1 cellular context compared by ENCODE assay signal in the genomic region with DNA sequence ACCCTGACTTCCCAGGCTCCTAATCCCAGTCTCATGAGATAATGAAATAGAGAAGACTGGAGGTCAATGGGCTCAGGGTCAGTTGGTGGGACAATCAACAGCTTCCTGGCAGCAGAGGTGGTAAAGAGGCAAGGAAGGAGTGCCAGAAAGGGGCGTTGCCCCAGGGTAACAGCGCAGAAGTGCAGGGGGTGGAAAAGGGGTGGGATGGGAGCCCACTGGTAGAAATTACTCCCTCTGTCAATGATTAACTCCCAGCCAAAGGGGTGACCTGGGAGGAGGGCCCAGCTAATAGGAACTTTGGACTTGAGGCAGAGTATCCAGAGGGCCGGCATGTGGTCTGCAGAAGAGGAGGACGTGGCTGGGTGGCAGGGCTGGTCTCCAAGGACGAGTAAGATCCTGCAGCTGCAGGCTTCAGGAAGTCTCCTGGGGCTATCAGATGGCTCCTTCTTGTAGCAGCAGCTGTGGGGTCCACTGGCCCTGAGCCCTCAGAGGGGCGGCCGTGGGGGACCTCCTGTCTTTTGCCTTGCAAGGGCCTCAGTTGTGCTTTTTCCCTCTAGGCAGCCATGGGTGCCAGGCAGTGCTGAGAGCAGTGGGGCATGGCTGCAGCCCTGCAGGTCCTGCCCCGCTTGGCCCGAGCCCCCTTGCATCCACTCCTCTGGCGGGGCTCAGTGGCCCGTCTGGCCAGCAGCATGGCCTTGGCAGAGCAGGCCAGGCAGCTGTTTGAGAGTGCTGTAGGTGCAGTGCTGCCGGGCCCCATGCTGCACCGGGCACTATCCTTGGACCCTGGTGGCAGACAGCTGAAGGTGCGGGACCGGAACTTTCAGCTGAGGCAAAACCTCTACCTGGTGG.
TF ChIP-seq lines count a peak whose summit lies in the region.

No MANE protein-coding gene starts in this region.

TF ChIP-seq in HepG2, 621 proteins besides CTCF, POLR2A, EP300 and RAD21 (continued from another document and continues in another):
- TF ChIP-seq, protein P1, sequence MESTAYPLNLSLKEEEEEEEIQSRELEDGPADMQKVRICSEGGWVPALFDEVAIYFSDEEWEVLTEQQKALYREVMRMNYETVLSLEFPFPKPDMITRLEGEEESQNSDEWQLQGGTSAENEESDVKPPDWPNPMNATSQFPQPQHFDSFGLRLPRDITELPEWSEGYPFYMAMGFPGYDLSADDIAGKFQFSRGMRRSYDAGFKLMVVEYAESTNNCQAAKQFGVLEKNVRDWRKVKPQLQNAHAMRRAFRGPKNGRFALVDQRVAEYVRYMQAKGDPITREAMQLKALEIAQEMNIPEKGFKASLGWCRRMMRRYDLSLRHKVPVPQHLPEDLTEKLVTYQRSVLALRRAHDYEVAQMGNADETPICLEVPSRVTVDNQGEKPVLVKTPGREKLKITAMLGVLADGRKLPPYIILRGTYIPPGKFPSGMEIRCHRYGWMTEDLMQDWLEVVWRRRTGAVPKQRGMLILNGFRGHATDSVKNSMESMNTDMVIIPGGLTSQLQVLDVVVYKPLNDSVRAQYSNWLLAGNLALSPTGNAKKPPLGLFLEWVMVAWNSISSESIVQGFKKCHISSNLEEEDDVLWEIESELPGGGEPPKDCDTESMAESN (CRISPR knock-in tag; conservative IDR thresholded peaks at IDR 0.05) = peak; percentile 67; the same call in 1 of the 2 replicates
- TF ChIP-seq ZNF558 (CRISPR knock-in tag; IDR thresholded peaks at IDR 0.05; ENCODE audit: borderline replicate concordance) (peak; percentile 92; the same call in 1 of the 2 replicates), ZNF138 (CRISPR knock-in tag; IDR thresholded peaks at IDR 0.05; ENCODE audit: low read depth) (no peak), HOXA7 (CRISPR knock-in tag; IDR thresholded peaks at IDR 0.05) (no peak), NFYB (CRISPR knock-in tag; IDR thresholded peaks at IDR 0.05) (peak; percentile 42; the same call in 1 of the 2 replicates), KLF9 (CRISPR knock-in tag; IDR thresholded peaks at IDR 0.05; ENCODE audit: low read depth) (peak; percentile 38; the same call in 1 of the 2 replicates), ZNF10 (CRISPR knock-in tag; IDR thresholded peaks at IDR 0.05; ENCODE audit: borderline replicate concordance, low read depth) (no peak), ZBTB42 (CRISPR knock-in tag; IDR thresholded peaks at IDR 0.05) (no peak), DMAP1 (CRISPR knock-in tag; IDR thresholded peaks at IDR 0.05) (peak; percentile 96), MXD4 (CRISPR knock-in tag; IDR thresholded peaks at IDR 0.05) (peak; percentile 83), ZNF563 (CRISPR knock-in tag; IDR thresholded peaks at IDR 0.05) (peak; percentile 41; the same call in 1 of the 2 replicates), MED1 (CRISPR knock-in tag; IDR thresholded peaks at IDR 0.05) (peak; percentile 76), HNF4A (CRISPR knock-in tag; IDR thresholded peaks at IDR 0.05) (peak; percentile 92), CAMTA2 (CRISPR knock-in tag; IDR thresholded peaks at IDR 0.05; ENCODE audit: borderline replicate concordance) (0 out of 2 replicates have a peak, but pooled peaks have one; percentile 48), SP4 (CRISPR knock-in tag; IDR thresholded peaks at IDR 0.05) (peak; percentile 44; the same call in 1 of the 2 replicates), ARID2 (CRISPR knock-in tag; IDR thresholded peaks at IDR 0.05; ENCODE audit: borderline replicate concordance) (no peak), KDM2A (CRISPR knock-in tag; IDR thresholded peaks at IDR 0.05; ENCODE audit: borderline replicate concordance, low read depth) (peak; percentile 77), PLRG1 (conservative IDR thresholded peaks at IDR 0.05) (no peak), ZMYM4 (CRISPR knock-in tag; IDR thresholded peaks at IDR 0.05) (peak; percentile 65), SRF (IDR thresholded peaks at IDR 0.05; ENCODE audit: low read depth, low read length) (no peak), STAG1 (CRISPR knock-in tag; IDR thresholded peaks at IDR 0.05) (no peak), KDM1A (CRISPR knock-in tag; IDR thresholded peaks at IDR 0.05) (no peak), NCOA1 (CRISPR knock-in tag; IDR thresholded peaks at IDR 0.05) (0 out of 2 replicates have a peak, but pooled peaks have one; percentile 60), TOPORS (CRISPR knock-in tag; IDR thresholded peaks at IDR 0.05) (peak; percentile 21; the same call in 1 of the 2 replicates), PCBP1 (IDR thresholded peaks at IDR 0.05; ENCODE audit: borderline replicate concordance, low read depth, low read length) (no peak), SOX5 (CRISPR knock-in tag; IDR thresholded peaks at IDR 0.05; ENCODE audit: borderline replicate concordance) (peak; percentile 86), ZNF143 (CRISPR knock-in tag; IDR thresholded peaks at IDR 0.05) (peak; percentile 3), KDM3A (CRISPR knock-in tag; IDR thresholded peaks at IDR 0.05; ENCODE audit: low read depth) (peak; percentile 43; the same call in 1 of the 2 replicates), ZNF589 (CRISPR knock-in tag; conservative IDR thresholded peaks at IDR 0.05) (no peak), HMG20A (CRISPR knock-in tag; IDR thresholded peaks at IDR 0.05; ENCODE audit: borderline replicate concordance) (no peak; the same call in 1 of the 2 replicates), ZNF367 (CRISPR knock-in tag; IDR thresholded peaks at IDR 0.05; ENCODE audit: borderline replicate concordance) (no peak), NCOA2 (CRISPR knock-in tag; IDR thresholded peaks at IDR 0.05) (peak; percentile 49), CBX2 (IDR thresholded peaks at IDR 0.05; ENCODE audit: low read depth, low read length) (no peak), CBX2 (CRISPR knock-in tag; IDR thresholded peaks at IDR 0.05; ENCODE audit: low read depth) (no peak), RBM22 (optimal IDR thresholded peaks at IDR 0.05; ENCODE audit: low read length) (no peak), ZNF83 (CRISPR knock-in tag; IDR thresholded peaks at IDR 0.05; ENCODE audit: borderline replicate concordance) (peak; percentile 72; the same call in 1 of the 2 replicates), ZNF713 (CRISPR knock-in tag; IDR thresholded peaks at IDR 0.05) (no peak), TEAD3 (CRISPR knock-in tag; optimal IDR thresholded peaks at IDR 0.05; ENCODE audit: borderline replicate concordance) (peak; percentile 76), ZBTB7B (CRISPR knock-in tag; IDR thresholded peaks at IDR 0.05) (no peak; the same call in 1 of the 2 replicates), REXO4 (CRISPR knock-in tag; IDR thresholded peaks at IDR 0.05; ENCODE audit: borderline replicate concordance) (no peak)
- TF ChIP-seq, protein P2, sequence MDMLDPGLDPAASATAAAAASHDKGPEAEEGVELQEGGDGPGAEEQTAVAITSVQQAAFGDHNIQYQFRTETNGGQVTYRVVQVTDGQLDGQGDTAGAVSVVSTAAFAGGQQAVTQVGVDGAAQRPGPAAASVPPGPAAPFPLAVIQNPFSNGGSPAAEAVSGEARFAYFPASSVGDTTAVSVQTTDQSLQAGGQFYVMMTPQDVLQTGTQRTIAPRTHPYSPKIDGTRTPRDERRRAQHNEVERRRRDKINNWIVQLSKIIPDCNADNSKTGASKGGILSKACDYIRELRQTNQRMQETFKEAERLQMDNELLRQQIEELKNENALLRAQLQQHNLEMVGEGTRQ (IDR thresholded peaks at IDR 0.05; ENCODE audit: low read depth, low read length) = no peak
- TF ChIP-seq, protein P2 (CRISPR knock-in tag; IDR thresholded peaks at IDR 0.05; ENCODE audit: borderline replicate concordance) = no peak
- TF ChIP-seq, protein P3, sequence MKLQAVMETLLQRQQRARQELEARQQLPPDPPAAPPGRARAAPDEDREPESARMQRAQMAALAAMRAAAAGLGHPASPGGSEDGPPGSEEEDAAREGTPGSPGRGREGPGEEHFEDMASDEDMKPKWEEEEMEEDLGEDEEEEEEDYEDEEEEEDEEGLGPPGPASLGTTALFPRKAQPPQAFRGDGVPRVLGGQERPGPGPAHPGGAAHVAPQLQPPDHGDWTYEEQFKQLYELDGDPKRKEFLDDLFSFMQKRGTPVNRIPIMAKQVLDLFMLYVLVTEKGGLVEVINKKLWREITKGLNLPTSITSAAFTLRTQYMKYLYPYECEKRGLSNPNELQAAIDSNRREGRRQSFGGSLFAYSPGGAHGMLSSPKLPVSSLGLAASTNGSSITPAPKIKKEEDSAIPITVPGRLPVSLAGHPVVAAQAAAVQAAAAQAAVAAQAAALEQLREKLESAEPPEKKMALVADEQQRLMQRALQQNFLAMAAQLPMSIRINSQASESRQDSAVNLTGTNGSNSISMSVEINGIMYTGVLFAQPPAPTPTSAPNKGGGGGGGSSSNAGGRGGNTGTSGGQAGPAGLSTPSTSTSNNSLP (IDR thresholded peaks at IDR 0.05; ENCODE audit: low read depth, low read length) = peak; percentile 9; the same call in 1 of the 2 replicates
- TF ChIP-seq, protein P4, sequence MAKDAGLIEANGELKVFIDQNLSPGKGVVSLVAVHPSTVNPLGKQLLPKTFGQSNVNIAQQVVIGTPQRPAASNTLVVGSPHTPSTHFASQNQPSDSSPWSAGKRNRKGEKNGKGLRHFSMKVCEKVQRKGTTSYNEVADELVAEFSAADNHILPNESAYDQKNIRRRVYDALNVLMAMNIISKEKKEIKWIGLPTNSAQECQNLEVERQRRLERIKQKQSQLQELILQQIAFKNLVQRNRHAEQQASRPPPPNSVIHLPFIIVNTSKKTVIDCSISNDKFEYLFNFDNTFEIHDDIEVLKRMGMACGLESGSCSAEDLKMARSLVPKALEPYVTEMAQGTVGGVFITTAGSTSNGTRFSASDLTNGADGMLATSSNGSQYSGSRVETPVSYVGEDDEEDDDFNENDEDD (CRISPR knock-in tag; IDR thresholded peaks at IDR 0.05; ENCODE audit: borderline replicate concordance) = no peak; the same call in 1 of the 2 replicates
- TF ChIP-seq, protein P5, sequence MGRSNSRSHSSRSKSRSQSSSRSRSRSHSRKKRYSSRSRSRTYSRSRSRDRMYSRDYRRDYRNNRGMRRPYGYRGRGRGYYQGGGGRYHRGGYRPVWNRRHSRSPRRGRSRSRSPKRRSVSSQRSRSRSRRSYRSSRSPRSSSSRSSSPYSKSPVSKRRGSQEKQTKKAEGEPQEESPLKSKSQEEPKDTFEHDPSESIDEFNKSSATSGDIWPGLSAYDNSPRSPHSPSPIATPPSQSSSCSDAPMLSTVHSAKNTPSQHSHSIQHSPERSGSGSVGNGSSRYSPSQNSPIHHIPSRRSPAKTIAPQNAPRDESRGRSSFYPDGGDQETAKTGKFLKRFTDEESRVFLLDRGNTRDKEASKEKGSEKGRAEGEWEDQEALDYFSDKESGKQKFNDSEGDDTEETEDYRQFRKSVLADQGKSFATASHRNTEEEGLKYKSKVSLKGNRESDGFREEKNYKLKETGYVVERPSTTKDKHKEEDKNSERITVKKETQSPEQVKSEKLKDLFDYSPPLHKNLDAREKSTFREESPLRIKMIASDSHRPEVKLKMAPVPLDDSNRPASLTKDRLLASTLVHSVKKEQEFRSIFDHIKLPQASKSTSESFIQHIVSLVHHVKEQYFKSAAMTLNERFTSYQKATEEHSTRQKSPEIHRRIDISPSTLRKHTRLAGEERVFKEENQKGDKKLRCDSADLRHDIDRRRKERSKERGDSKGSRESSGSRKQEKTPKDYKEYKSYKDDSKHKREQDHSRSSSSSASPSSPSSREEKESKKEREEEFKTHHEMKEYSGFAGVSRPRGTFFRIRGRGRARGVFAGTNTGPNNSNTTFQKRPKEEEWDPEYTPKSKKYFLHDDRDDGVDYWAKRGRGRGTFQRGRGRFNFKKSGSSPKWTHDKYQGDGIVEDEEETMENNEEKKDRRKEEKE (IDR thresholded peaks at IDR 0.05) = no peak
- TF ChIP-seq, protein P6, sequence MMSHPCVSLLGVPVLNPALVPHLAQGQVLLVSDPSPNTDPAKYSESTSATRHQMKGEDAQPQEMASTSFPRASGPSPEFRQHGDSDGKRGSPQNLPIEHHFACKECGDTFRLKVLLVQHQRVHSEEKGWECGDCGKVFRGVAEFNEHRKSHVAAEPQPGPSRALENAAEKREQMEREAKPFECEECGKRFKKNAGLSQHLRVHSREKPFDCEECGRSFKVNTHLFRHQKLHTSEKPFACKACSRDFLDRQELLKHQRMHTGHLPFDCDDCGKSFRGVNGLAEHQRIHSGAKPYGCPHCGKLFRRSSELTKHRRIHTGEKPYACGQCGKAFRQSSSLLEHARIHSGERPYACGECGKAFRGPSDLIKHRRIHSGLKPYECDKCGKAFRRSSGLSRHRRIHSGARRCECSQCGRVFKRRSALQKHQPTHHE (CRISPR knock-in tag; IDR thresholded peaks at IDR 0.05; ENCODE audit: borderline replicate concordance) = 0 out of 2 replicates have a peak, but pooled peaks have one; percentile 58
- TF ChIP-seq, protein P7, sequence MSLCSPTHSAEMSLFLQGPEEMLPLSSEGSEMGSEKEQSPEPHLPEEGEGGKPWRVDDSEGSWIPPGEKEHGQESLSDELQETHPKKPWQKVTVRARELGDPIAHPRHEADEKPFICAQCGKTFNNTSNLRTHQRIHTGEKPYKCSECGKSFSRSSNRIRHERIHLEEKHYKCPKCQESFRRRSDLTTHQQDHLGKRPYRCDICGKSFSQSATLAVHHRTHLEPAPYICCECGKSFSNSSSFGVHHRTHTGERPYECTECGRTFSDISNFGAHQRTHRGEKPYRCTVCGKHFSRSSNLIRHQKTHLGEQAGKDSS (CRISPR knock-in tag; IDR thresholded peaks at IDR 0.05; ENCODE audit: borderline replicate concordance, low read depth) = peak; percentile 22; the same call in 1 of the 2 replicates
- TF ChIP-seq, protein P8, sequence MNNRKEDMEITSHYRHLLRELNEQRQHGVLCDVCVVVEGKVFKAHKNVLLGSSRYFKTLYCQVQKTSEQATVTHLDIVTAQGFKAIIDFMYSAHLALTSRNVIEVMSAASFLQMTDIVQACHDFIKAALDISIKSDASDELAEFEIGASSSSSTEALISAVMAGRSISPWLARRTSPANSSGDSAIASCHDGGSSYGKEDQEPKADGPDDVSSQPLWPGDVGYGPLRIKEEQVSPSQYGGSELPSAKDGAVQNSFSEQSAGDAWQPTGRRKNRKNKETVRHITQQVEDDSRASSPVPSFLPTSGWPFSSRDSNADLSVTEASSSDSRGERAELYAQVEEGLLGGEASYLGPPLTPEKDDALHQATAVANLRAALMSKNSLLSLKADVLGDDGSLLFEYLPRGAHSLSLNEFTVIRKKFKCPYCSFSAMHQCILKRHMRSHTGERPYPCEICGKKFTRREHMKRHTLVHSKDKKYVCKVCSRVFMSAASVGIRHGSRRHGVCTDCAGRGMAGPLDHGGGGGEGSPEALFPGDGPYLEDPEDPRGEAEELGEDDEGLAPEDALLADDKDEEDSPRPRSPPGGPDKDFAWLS (CRISPR knock-in tag; IDR thresholded peaks at IDR 0.05; ENCODE audit: borderline replicate concordance) = 0 out of 2 replicates have a peak, but pooled peaks have one; percentile 75
